Comparison of ENCODE assay signal across 8 cellular contexts in genomic region chr2:240989451-240990265, GRCh38. TPM values are rescaled to one million over a fixed set of nuclear protein-coding genes. Genes with fewer than 3 reads are reported as not detected.
DNase-seq lines count a peak whose midpoint lies in the region; ATAC-seq, FAIRE-seq and TF ChIP-seq lines count a peak whose summit lies in the region.

No MANE protein-coding gene starts in this region.

- peaks cover 30% of the 10 kb centered on the region for H3K4me1 ChIP-seq in endothelial cell of umbilical vein (ENCODE audit: control insufficient read depth, extremely low read depth, insufficient read depth, low read length)
- H3K4me1 ChIP-seq in psoas muscle, result peaks cover 32% of the 10 kb centered on the region

- FAIRE-seq in endothelial cell of umbilical vein (lab: Jason Lieb, UNC), result peak; percentile 63

- H3K4me2 ChIP-seq in endothelial cell of umbilical vein (ENCODE audit: insufficient read depth, low read length), result no peak overlapping the region

- no peaks in the 10 kb centered on the region for H3K9me3 ChIP-seq in endothelial cell of umbilical vein (replicated peaks; ENCODE audit: control insufficient read depth, insufficient read depth, low read length)
- no peaks in the 10 kb centered on the region for H3K9me3 ChIP-seq in psoas muscle

- H3K4me3 ChIP-seq in GM12865 (ENCODE audit: low read depth, low read length) (no peak overlapping the region), endothelial cell of umbilical vein (replicated peaks in 1 of 3; ENCODE audit: insufficient read depth in 1 of 3, low read depth in 1 of 3, low read length in 3 of 3) (no peak overlapping the region), psoas muscle (no peak overlapping the region)

- TF ChIP-seq CTCF in GM12865 (IDR thresholded peaks at IDR 0.05; ENCODE audit: insufficient read depth, low read depth, low read length, missing control alignments) (peak; percentile 63), endothelial cell of umbilical vein (IDR thresholded peaks at IDR 0.05; ENCODE audit: extremely low read depth in 1 of 2, insufficient read depth in 1 of 2, low read depth in 1 of 2, low read length in 2 of 2) (peak; percentile 58 to 81), psoas muscle (IDR thresholded peaks at IDR 0.05) (peak; percentile 47)

- intact Hi-C loops in endothelial cell of umbilical vein (cut with micrococcal nuclease), result loop anchor here (1.0 to 10.0 kb wide), 6 partner anchors 113 to 425 kb away; partner anchors contain the start of genes DUSP28, HDLBP, MTERF4 and PPP1R7
- intact Hi-C loops in psoas muscle (cut with DNase I), result loop anchor here (2.0 to 10.0 kb wide), 5 partner anchors 62 to 405 kb away; partner anchors contain the start of gene CAPN10 (in 1 of the 2)

- no peak overlapping the region for H3K27ac ChIP-seq in endothelial cell of umbilical vein (ENCODE audit: insufficient read depth, low read depth, low read length)
- H3K27ac ChIP-seq in psoas muscle, result no peak overlapping the region

- POLR2A ChIA-PET in endothelial cell of umbilical vein (lab: Charles Lee), result no interaction called here

- H3K9ac ChIP-seq in endothelial cell of umbilical vein (replicated peaks; ENCODE audit: extremely low read depth, insufficient read depth, low read length), result no peak overlapping the region

- no peaks in the 10 kb centered on the region for H3K36me3 ChIP-seq in endothelial cell of umbilical vein (ENCODE audit: control insufficient read depth in 2 of 2, extremely low read depth in 1 of 2, insufficient read depth in 2 of 2, low read length in 2 of 2)
- H3K36me3 ChIP-seq in psoas muscle (ENCODE audit: insufficient read depth in 1 of 2, low read depth in 1 of 2), result no peaks in the 10 kb centered on the region

- no TSS peak for BruUV-seq in endothelial cell of umbilical vein (replicated peaks; lab: Mats Ljungman, UMichigan)

- dilution Hi-C loops in endothelial cell of umbilical vein (cut with MboI; ENCODE audit: extremely low pct_ligation_motif_present, low sequenced_read_pairs), result no loop called here

- H4K20me1 ChIP-seq in endothelial cell of umbilical vein (replicated peaks; ENCODE audit: control insufficient read depth, extremely low read depth, insufficient read depth, low read length), result no peaks in the 10 kb centered on the region

- CTCF ChIA-PET in endothelial cell of umbilical vein (lab: Charles Lee), result interaction anchor here (0.6 to 3.9 kb wide), 8 partner anchors 9 to 139 kb away, joined by 3 to 32 read pairs (median 4); partner anchors contain the start of gene SNED1

- DNase-seq in GM12865 (ENCODE audit: low read depth), result peak; percentile 45
- DNase-seq in NCI-H460 (ENCODE audit: extremely low read depth, low read depth), result peak; percentile 48
- peak; percentile 37 for DNase-seq in endothelial cell of umbilical vein (ENCODE audit: low read depth, low spot score)
- peak; percentile 46 to 83 for DNase-seq in psoas muscle
- no peak for DNase-seq in GF-D8 (lab: John Stamatoyannopoulos, UW)
- no peak for DNase-seq in effector CD4-positive, alpha-beta T cell
- DNase-seq in NCI-H2029 (lab: John Stamatoyannopoulos, UW), result no peak

- no peaks in the 10 kb centered on the region for H3K9me1 ChIP-seq in endothelial cell of umbilical vein (replicated peaks; ENCODE audit: control insufficient read depth, extremely low read depth, insufficient read depth, low read length)

- no peak for TF ChIP-seq POLR2A in endothelial cell of umbilical vein (IDR thresholded peaks at IDR 0.05; ENCODE audit: low read depth, low read length)

- H2AFZ ChIP-seq in endothelial cell of umbilical vein (ENCODE audit: low read depth, low read length), result no peak overlapping the region

- H3K27me3 ChIP-seq in endothelial cell of umbilical vein (ENCODE audit: control insufficient read depth in 2 of 2, insufficient read depth in 2 of 2, low read length in 2 of 2) (no peaks in the 10 kb centered on the region), psoas muscle (ENCODE audit: insufficient read depth in 3 of 3, low read length in 2 of 3) (no peaks in the 10 kb centered on the region)

- H3K79me2 ChIP-seq in endothelial cell of umbilical vein (ENCODE audit: control insufficient read depth, insufficient read depth, low read length), result no peaks in the 10 kb centered on the region

- 77 to 85% (median 79%) methylated on average over 17 of the region's 17 CpGs for WGBS in psoas muscle, 3 donors

- ATAC-seq in psoas muscle (peak in 3 of 4 donors; percentile 20 to 46 (median 34)), GM18519 (IDR thresholded peaks at IDR 0.05; ENCODE audit: low FRiP score, unreplicated experiment) (no peak)

TF ChIP-seq in endothelial cell of umbilical vein, 7 proteins besides CTCF, POLR2A, EP300 and RAD21:
- TF ChIP-seq, protein P1, sequence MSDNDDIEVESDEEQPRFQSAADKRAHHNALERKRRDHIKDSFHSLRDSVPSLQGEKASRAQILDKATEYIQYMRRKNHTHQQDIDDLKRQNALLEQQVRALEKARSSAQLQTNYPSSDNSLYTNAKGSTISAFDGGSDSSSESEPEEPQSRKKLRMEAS (IDR thresholded peaks at IDR 0.05; ENCODE audit: insufficient read depth, insufficient read length), result no peak
- TF ChIP-seq MYC (IDR thresholded peaks at IDR 0.05; ENCODE audit: low read depth, low read length) (no peak), POLR2AphosphoS5 (IDR thresholded peaks at IDR 0.05; ENCODE audit: insufficient read depth, low read depth, low read length) (no peak), EZH2 (IDR thresholded peaks at IDR 0.05; ENCODE audit: borderline replicate concordance, low read depth, low read length, severe bottlenecking) (no peak)

RNA-seq across cellular contexts. Expression of gene SNED1, which starts 8.8 kb away (rescaled TPM):
- 0.77 and 1.2 TPM in 2 replicates for total RNA-seq in NCI-H460 (2014; rRNA removed; shearing (Covaris generic))
- 0.22 and 2.4 TPM in 2 replicates for polyA plus RNA-seq in NCI-H460 (2014; cell fraction: nucleus; rRNA removed)
- total RNA-seq in endothelial cell of umbilical vein, result 17.2 and 22.1 TPM in 2 replicates
- 12.4 and 14.1 TPM in 2 replicates for polyA plus RNA-seq in endothelial cell of umbilical vein
- 6.9 and 7.2 TPM in 2 replicates for polyA plus RNA-seq in endothelial cell of umbilical vein (2011; cell fraction: cytosol; rRNA removed)
- 18.9 and 23.5 TPM in 2 replicates for polyA plus RNA-seq in endothelial cell of umbilical vein (2011; cell fraction: nucleus; rRNA removed)
- polyA plus RNA-seq in endothelial cell of umbilical vein (2012), result 10.1 and 19.7 TPM in 2 replicates
- polyA minus RNA-seq in endothelial cell of umbilical vein, result 14.8 and 26.7 TPM in 2 replicates
- polyA minus RNA-seq in endothelial cell of umbilical vein (2011; cell fraction: cytosol; rRNA and poly(A)+ RNA removed), result 1.8 TPM
- polyA minus RNA-seq in endothelial cell of umbilical vein (2011; cell fraction: nucleus; rRNA and poly(A)+ RNA removed), result 21.3 and 35.4 TPM in 2 replicates
- 10 to 100 TPM in 2 of 4 donors, 1 to 10 TPM in 2; 8.6 to 36.9 (median 11.1) TPM for total RNA-seq in psoas muscle
- polyA plus RNA-seq in psoas muscle, result 1 to 10 TPM; 7.8 to 9.2 (median 9.2) TPM

Comparison
In these comparisons a context has a peak if more than half of its experiments do, and no peak if none do; other contexts are left out.
1. DNase-seq: peak in GM12865 (single experiment), NCI-H460 (single experiment), endothelial cell of umbilical vein (single experiment) and psoas muscle (2 of 2); none in GF-D8 (single experiment), effector CD4-positive, alpha-beta T cell (single experiment) and NCI-H2029 (single experiment).
2. Peak in every context shown above with its lines, with median percentiles within 50 percentile points of each other: CTCF ChIP-seq.